13 cellular contexts compared by ENCODE assay signal in the genomic region with DNA sequence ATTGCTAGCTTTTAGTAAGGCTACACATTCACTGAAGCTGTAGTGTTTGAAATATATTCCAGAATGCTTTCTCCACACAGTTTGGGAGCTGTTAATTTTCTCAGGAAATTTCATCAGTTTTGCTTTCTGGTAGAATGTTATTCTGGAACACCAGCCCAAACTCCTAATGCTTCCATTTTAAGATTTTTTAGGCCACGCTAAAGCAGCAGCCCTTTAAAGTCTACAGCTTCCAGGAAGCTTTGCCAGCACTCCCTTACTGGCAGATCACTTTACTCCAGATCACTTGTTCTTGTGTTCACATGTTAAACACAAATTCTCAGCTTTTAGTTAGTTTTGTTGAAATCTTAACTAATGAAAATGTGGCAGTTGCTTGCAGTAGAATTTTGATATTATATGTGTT.
"Had no signal": no experiment of that assay in that cellular context is flagged by ENCODE, and none has a peak within 500 bp of the region (broad histone marks: within the 10 kb centered on the region; RNA-seq: fewer than 3 reads in every experiment).

No MANE protein-coding gene starts in this region.

- H3K36me3 ChIP-seq: brain microvascular endothelial cell, transverse colon had no signal

- H3K4me3 ChIP-seq: psoas muscle, transverse colon had no signal

- H3K4me1 ChIP-seq: psoas muscle, transverse colon had no signal

- ATAC-seq: esophagus mucosa, left lobe of liver, natural killer cell, psoas muscle, sciatic nerve had no signal

- H3K9me3 ChIP-seq: psoas muscle, transverse colon had no signal

- DNase-seq: amniotic stem cell; brain microvascular endothelial cell; head of caudate nucleus; islet precursor cell; mammary epithelial cell; natural killer cell; psoas muscle; stimulated activated CD4-positive, alpha-beta T cell treated with anti-CD3 and anti-CD28 coated beads, Interleukin-2, amount 100 ng/mL, for 24 hours; stimulated activated naive B cell treated with anti-CD40 and anti-IgM and Interleukin-4, amounts not matched to agents 10 μg/mL and 1 μg/mL and 100 μg/mL, for 72 hours; transverse colon had no signal

- H3K27ac ChIP-seq: brain microvascular endothelial cell, psoas muscle, transverse colon had no signal

- H3K27me3 ChIP-seq: brain microvascular endothelial cell, transverse colon had no signal
